14 cellular contexts compared by ENCODE assay signal in genomic region chr20:57401565-57401918, GRCh38. TPM values are rescaled to one million over a fixed set of nuclear protein-coding genes. Genes with fewer than 3 reads are reported as not detected.
A peak's percentile ranks its signal among the peaks of the same experiment; 100 is the strongest.
DNase-seq lines count a peak whose midpoint lies in the region; ATAC-seq and TF ChIP-seq lines count a peak whose summit lies in the region.
"Had no signal": no experiment of that assay in that cellular context is flagged by ENCODE, and none has a peak within 500 bp of the region (broad histone marks: within the 10 kb centered on the region; RNA-seq: fewer than 3 reads in every experiment).

No MANE protein-coding gene starts in this region.

- peak overlapping the region; percentile 50 for H3K27ac Mint-ChIP-seq in T-helper 1 cell treated with Interleukin-12 subunit alpha and Interleukin-12 subunit beta and Interleukin-4 antibody, amounts not matched to agents 30 μg/mL and 1 μg/mL, for 36 hours
- H3K27ac Mint-ChIP-seq in IgD-negative memory B cell, result peak overlapping the region; percentile 97 to 98 (median 98)
- H3K27ac Mint-ChIP-seq in central memory CD8-positive, alpha-beta T cell (ENCODE audit: low read depth), result peak overlapping the region; percentile 95

- H3K4me3 Mint-ChIP-seq in T-helper 1 cell treated with Interleukin-12 subunit alpha and Interleukin-12 subunit beta and Interleukin-4 antibody, amounts not matched to agents 30 μg/mL and 1 μg/mL, for 36 hours, result no peak overlapping the region
- peak overlapping the region; percentile 80 to 94 (median 86) for H3K4me3 Mint-ChIP-seq in IgD-negative memory B cell
- H3K4me3 Mint-ChIP-seq in central memory CD8-positive, alpha-beta T cell, result peak overlapping the region; percentile 72

- H3K27ac ChIP-seq in neutrophil, result peak overlapping the region; percentile 90
- H3K27ac ChIP-seq: 22Rv1, SJSA1, suprapubic skin had no signal

- no peak for ATAC-seq in central memory CD8-positive, alpha-beta T cell (replicated peaks; ENCODE audit: extremely low read depth, poor library complexity, severe bottlenecking)
- no peak for ATAC-seq in HG03521 (IDR thresholded peaks at IDR 0.05; ENCODE audit: unreplicated experiment)
- ATAC-seq: HCT116 had no signal

- H3K4me1 Mint-ChIP-seq in T-helper 1 cell treated with Interleukin-12 subunit alpha and Interleukin-12 subunit beta and Interleukin-4 antibody, amounts not matched to agents 30 μg/mL and 1 μg/mL, for 36 hours (ENCODE audit: low read depth), result peaks cover 50% of the 10 kb centered on the region
- peaks cover 36 to 49% (median 39%) of the 10 kb centered on the region in 3 donors for H3K4me1 Mint-ChIP-seq in IgD-negative memory B cell
- peaks cover 62% of the 10 kb centered on the region for H3K4me1 Mint-ChIP-seq in central memory CD8-positive, alpha-beta T cell

- no peaks in the 10 kb centered on the region for H3K9me3 ChIP-seq in neutrophil
- H3K9me3 ChIP-seq: SJSA1, suprapubic skin had no signal

- H3K4me3 ChIP-seq in neutrophil (ENCODE audit: low read depth in 1 of 2, low read length in 1 of 2), result no peak overlapping the region
- H3K4me3 ChIP-seq: SJSA1, suprapubic skin had no signal

- peaks cover 87 to 90% of the 10 kb centered on the region in 2 experiments for H3K4me1 ChIP-seq in neutrophil (ENCODE audit: control insufficient read depth in 1 of 2, insufficient read depth in 1 of 2, low read depth in 1 of 2, low read length in 1 of 2)

- no peak for TF ChIP-seq CTCF in neutrophil (IDR thresholded peaks at IDR 0.05)

- peaks cover 42% of the 10 kb centered on the region for H3K36me3 Mint-ChIP-seq in T-helper 1 cell treated with Interleukin-12 subunit alpha and Interleukin-12 subunit beta and Interleukin-4 antibody, amounts not matched to agents 30 μg/mL and 1 μg/mL, for 36 hours (ENCODE audit: low read depth)
- H3K36me3 Mint-ChIP-seq in IgD-negative memory B cell, result peaks cover 15% of the 10 kb centered on the region
- peaks cover 93% of the 10 kb centered on the region for H3K36me3 Mint-ChIP-seq in central memory CD8-positive, alpha-beta T cell (ENCODE audit: insufficient read depth)

- intact Hi-C loops in posterior vena cava (cut with DNase I), result loop anchor here in 1 of 2 donors (10.0 kb wide), 1 partner anchor 73 kb away; no protein-coding TSS in a partner anchor

- H3K27me3 ChIP-seq in neutrophil, result no peaks in the 10 kb centered on the region
- H3K27me3 ChIP-seq: SJSA1, suprapubic skin had no signal

- peaks cover 85% of the 10 kb centered on the region for H3K36me3 ChIP-seq in neutrophil

- H3K27me3 Mint-ChIP-seq in T-helper 1 cell treated with Interleukin-12 subunit alpha and Interleukin-12 subunit beta and Interleukin-4 antibody, amounts not matched to agents 30 μg/mL and 1 μg/mL, for 36 hours (ENCODE audit: low read depth), result no peaks in the 10 kb centered on the region
- H3K27me3 Mint-ChIP-seq in IgD-negative memory B cell, result peaks cover 6% of the 10 kb centered on the region
- H3K27me3 Mint-ChIP-seq in central memory CD8-positive, alpha-beta T cell, result no peaks in the 10 kb centered on the region

- DNase-seq in T-helper 1 cell (no peak), posterior vena cava (ENCODE audit: low spot score) (no peak), hepatic stellate cell (ENCODE audit: low spot score) (no peak)
- no peak for DNase-seq in central memory CD8-positive, alpha-beta T cell (ENCODE audit: low spot score in 2 of 2)
- DNase-seq: NCI-H2227 treated with DMSO at 0.1 percent for 48 hours, occipital lobe had no signal

- H3K9me3 Mint-ChIP-seq in T-helper 1 cell treated with Interleukin-12 subunit alpha and Interleukin-12 subunit beta and Interleukin-4 antibody, amounts not matched to agents 30 μg/mL and 1 μg/mL, for 36 hours, result no peaks in the 10 kb centered on the region
- no peaks in the 10 kb centered on the region for H3K9me3 Mint-ChIP-seq in IgD-negative memory B cell
- H3K9me3 Mint-ChIP-seq in central memory CD8-positive, alpha-beta T cell, result no peaks in the 10 kb centered on the region

RNA-seq across cellular contexts. Expression of gene RBM38, which starts 10.3 kb away (rescaled TPM):
- polyA plus RNA-seq in IgD-negative memory B cell, result 39.2 TPM
- 10 to 100 TPM; 26.5 to 32.7 TPM for total RNA-seq in posterior vena cava

RNA-seq across cellular contexts. Expression of gene RAE1, which starts 50.5 kb away (rescaled TPM):
- 38.6 TPM for polyA plus RNA-seq in IgD-negative memory B cell
- 10 to 100 TPM; 10.6 to 14.3 TPM for total RNA-seq in posterior vena cava
